13 cellular contexts compared by ENCODE assay signal in the genomic region with DNA sequence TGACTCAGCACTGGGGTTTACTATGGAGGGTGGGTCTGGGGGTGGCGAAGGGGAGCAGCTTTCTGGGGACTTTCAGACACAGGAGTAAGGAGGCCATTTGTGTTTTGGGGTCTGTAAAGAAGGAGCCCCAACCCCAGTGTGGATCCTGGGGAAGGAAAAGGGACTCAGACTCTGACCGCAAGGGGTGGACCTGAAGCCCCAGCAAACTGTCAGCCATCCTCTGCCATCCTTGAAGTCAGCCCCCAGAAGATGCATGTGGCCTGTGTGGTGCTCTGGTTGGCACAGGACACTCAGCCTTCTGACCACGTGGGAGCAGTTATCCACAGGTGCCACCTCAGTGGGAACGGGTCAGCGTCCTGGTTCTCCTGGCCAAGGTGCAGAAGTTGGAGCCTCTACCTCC. TPM values are rescaled to one million over a fixed set of nuclear protein-coding genes. Genes with fewer than 3 reads are reported as not detected.
DNase-seq lines count a peak whose midpoint lies in the region; ATAC-seq and TF ChIP-seq lines count a peak whose summit lies in the region.
"Had no signal": no experiment of that assay in that cellular context is flagged by ENCODE, and none has a peak within 500 bp of the region (broad histone marks: within the 10 kb centered on the region; RNA-seq: fewer than 3 reads in every experiment).

No MANE protein-coding gene starts in this region.

- H3K4me1 Mint-ChIP-seq in GM23338 = peaks cover 42% of the 10 kb centered on the region
- H3K4me1 Mint-ChIP-seq in activated naive CD4-positive, alpha-beta T cell treated with anti-CD3 and anti-CD28 coated beads, Interleukin-2, amount 50 U/mL, for 24 hours = peaks cover 53% of the 10 kb centered on the region
- H3K4me1 Mint-ChIP-seq in naive thymus-derived CD8-positive, alpha-beta T cell = peaks cover 22 to 63% (median 61%) of the 10 kb centered on the region in 4 donors

- no peak overlapping the region for H3K4me3 Mint-ChIP-seq in GM23338
- no peak overlapping the region for H3K4me3 Mint-ChIP-seq in activated naive CD4-positive, alpha-beta T cell treated with anti-CD3 and anti-CD28 coated beads, Interleukin-2, amount 50 U/mL, for 24 hours
- H3K4me3 Mint-ChIP-seq in naive thymus-derived CD8-positive, alpha-beta T cell = peak overlapping the region in 7 of 10 donors; percentile 22 to 47 (median 36)
- H3K4me3 Mint-ChIP-seq: WTC11 had no signal

- no peaks in the 10 kb centered on the region for H3K36me3 ChIP-seq in BLaER1 treated with 17β-estradiol and CSF1 and Interleukin-3, amounts not matched to agents 10 nM and 100 nM
- no peaks in the 10 kb centered on the region for H3K36me3 ChIP-seq in GM23338 (ENCODE audit: insufficient read depth)
- H3K36me3 ChIP-seq: adrenal gland had no signal

- no peaks in the 10 kb centered on the region for H3K9me2 ChIP-seq in GM23338 (ENCODE audit: insufficient read depth)

- no peaks in the 10 kb centered on the region for H3K79me2 ChIP-seq in GM23338 (replicated peaks; ENCODE audit: insufficient read depth)

- no peak for ATAC-seq in GM23338
- no peak for ATAC-seq in naive thymus-derived CD8-positive, alpha-beta T cell
- no peak for ATAC-seq in GM18909 (IDR thresholded peaks at IDR 0.05; ENCODE audit: poor library complexity, unreplicated experiment)
- no peak for ATAC-seq in HG02870 (IDR thresholded peaks at IDR 0.05; ENCODE audit: unreplicated experiment)

- H3F3A ChIP-seq in GM23338 (replicated peaks; ENCODE audit: low read depth) = 0 out of 2 replicates have a peak, but pooled peaks cover 3% of the 10 kb centered on the region

- no peaks in the 10 kb centered on the region for H3K9me3 ChIP-seq in BLaER1 treated with 17β-estradiol and CSF1 and Interleukin-3, amounts not matched to agents 10 nM and 100 nM (replicated peaks in 1 of 11)
- H3K9me3 ChIP-seq: adrenal gland had no signal

- POLR2A ChIA-PET in naive thymus-derived CD8-positive, alpha-beta T cell (lab: Charles Lee) = interaction anchor here (1.0 to 4.2 kb wide), 8 partner anchors 12 to 1718 kb away, joined by 3 to 41 read pairs (median 4); a partner anchor contains a TSS

- H3K27me3 ChIP-seq in BLaER1 treated with 17β-estradiol and CSF1 and Interleukin-3, amounts not matched to agents 10 nM and 100 nM = no peaks in the 10 kb centered on the region
- no peaks in the 10 kb centered on the region for H3K27me3 ChIP-seq in GM23338 (ENCODE audit: insufficient read depth)
- H3K27me3 ChIP-seq: adrenal gland had no signal

- no peaks in the 10 kb centered on the region for H3K9me3 Mint-ChIP-seq in GM23338
- no peaks in the 10 kb centered on the region for H3K9me3 Mint-ChIP-seq in activated naive CD4-positive, alpha-beta T cell treated with anti-CD3 and anti-CD28 coated beads, Interleukin-2, amount 50 U/mL, for 24 hours
- H3K9me3 Mint-ChIP-seq in naive thymus-derived CD8-positive, alpha-beta T cell = no peaks in the 10 kb centered on the region
- H3K9me3 Mint-ChIP-seq: WTC11 had no signal

- H2AFZ ChIP-seq in GM23338 = peak overlapping the region; percentile 75; the same call in 1 of the 2 replicates

- peak overlapping the region in 10 of 11 experiments; percentile 72 to 96 (median 94); a peak in 19 of 22 replicates for H3K27ac ChIP-seq in BLaER1 treated with 17β-estradiol and CSF1 and Interleukin-3, amounts not matched to agents 10 nM and 100 nM
- H3K27ac ChIP-seq in GM23338 (ENCODE audit: low read depth) = no peak overlapping the region
- H3K27ac ChIP-seq: adrenal gland had no signal

- H3K27ac Mint-ChIP-seq in GM23338 = no peak overlapping the region
- H3K27ac Mint-ChIP-seq in activated naive CD4-positive, alpha-beta T cell treated with anti-CD3 and anti-CD28 coated beads, Interleukin-2, amount 50 U/mL, for 24 hours = peak overlapping the region; percentile 70
- peak overlapping the region in 9 of 10 donors; percentile 29 to 91 (median 84) for H3K27ac Mint-ChIP-seq in naive thymus-derived CD8-positive, alpha-beta T cell
- H3K27ac Mint-ChIP-seq: WTC11 had no signal

- no peak for TF ChIP-seq CTCF in GM23338 (conservative IDR thresholded peaks at IDR 0.05; ENCODE audit: low read depth in 2 of 2)

- peak overlapping the region; percentile 70 to 96 (median 85) for H3K4me2 ChIP-seq in BLaER1 treated with 17β-estradiol and CSF1 and Interleukin-3, amounts not matched to agents 10 nM and 100 nM
- H3K4me2 ChIP-seq in GM23338 = no peak overlapping the region

- peak overlapping the region in 5 of 10 experiments; percentile 38 to 56 (median 49); a peak in 9 of 20 replicates for H3K4me3 ChIP-seq in BLaER1 treated with 17β-estradiol and CSF1 and Interleukin-3, amounts not matched to agents 10 nM and 100 nM
- no peak overlapping the region for H3K4me3 ChIP-seq in GM23338
- H3K4me3 ChIP-seq: adrenal gland had no signal

- peaks cover 66 to 90% (median 85%) of the 10 kb centered on the region in 10 experiments for H3K4me1 ChIP-seq in BLaER1 treated with 17β-estradiol and CSF1 and Interleukin-3, amounts not matched to agents 10 nM and 100 nM
- H3K4me1 ChIP-seq in GM23338 (ENCODE audit: insufficient read depth) = peaks cover 24% of the 10 kb centered on the region; the same call in 1 of the 2 replicates

- H3K27me3 Mint-ChIP-seq in GM23338 (ENCODE audit: insufficient read depth, low read depth, poor library complexity) = peaks cover 15% of the 10 kb centered on the region
- no peaks in the 10 kb centered on the region for H3K27me3 Mint-ChIP-seq in activated naive CD4-positive, alpha-beta T cell treated with anti-CD3 and anti-CD28 coated beads, Interleukin-2, amount 50 U/mL, for 24 hours
- H3K27me3 Mint-ChIP-seq in naive thymus-derived CD8-positive, alpha-beta T cell = no peaks in the 10 kb centered on the region

- H3K36me3 Mint-ChIP-seq in GM23338 (ENCODE audit: low read depth) = no peaks in the 10 kb centered on the region
- no peaks in the 10 kb centered on the region for H3K36me3 Mint-ChIP-seq in activated naive CD4-positive, alpha-beta T cell treated with anti-CD3 and anti-CD28 coated beads, Interleukin-2, amount 50 U/mL, for 24 hours
- H3K36me3 Mint-ChIP-seq in naive thymus-derived CD8-positive, alpha-beta T cell = no peaks in the 10 kb centered on the region
- H3K36me3 Mint-ChIP-seq: WTC11 had no signal

- peak overlapping the region in 10 of 11 experiments; percentile 5 to 85 (median 81); a peak in 18 of 22 replicates for H3K9ac ChIP-seq in BLaER1 treated with 17β-estradiol and CSF1 and Interleukin-3, amounts not matched to agents 10 nM and 100 nM

- no peak for DNase-seq in GM23338 (ENCODE audit: low spot score)
- no peak for DNase-seq in naive thymus-derived CD8-positive, alpha-beta T cell
- DNase-seq in stimulated activated CD4-positive, alpha-beta T cell treated with anti-CD3 and anti-CD28 coated beads, Interleukin-12 subunit alpha, Interleukin-12 subunit beta, amount 100 ng/mL, for 4 hours = no peak
- DNase-seq in SKM-1 treated with dmso at 0.1 percent for 144 hours (lab: John Stamatoyannopoulos, UW; ENCODE audit: unreplicated experiment) = no peak
- DNase-seq: NCI-H748 treated with DMSO at 0.1 percent for 48 hours; stimulated activated CD4-positive, alpha-beta T cell treated with anti-CD3 and anti-CD28 coated beads, Interleukin-4, amount 100 ng/mL, for 4 hours had no signal

- H4K20me1 ChIP-seq in BLaER1 treated with 17β-estradiol and CSF1 and Interleukin-3, amounts not matched to agents 10 nM and 100 nM = no peaks in the 10 kb centered on the region
- H4K20me1 ChIP-seq in GM23338 (replicated peaks; ENCODE audit: insufficient read depth) = no peaks in the 10 kb centered on the region

TF ChIP-seq in GM23338, 12 proteins besides CTCF, POLR2A, EP300 and RAD21 (continues in another document):
- TF ChIP-seq POLR2AphosphoS5 (IDR thresholded peaks at IDR 0.05; ENCODE audit: low read depth) (no peak), NANOG (IDR thresholded peaks at IDR 0.05; ENCODE audit: borderline replicate concordance) (no peak), ZNF114 (CRISPR knock-in tag; IDR thresholded peaks at IDR 0.05) (no peak)
- TF ChIP-seq, protein P1, sequence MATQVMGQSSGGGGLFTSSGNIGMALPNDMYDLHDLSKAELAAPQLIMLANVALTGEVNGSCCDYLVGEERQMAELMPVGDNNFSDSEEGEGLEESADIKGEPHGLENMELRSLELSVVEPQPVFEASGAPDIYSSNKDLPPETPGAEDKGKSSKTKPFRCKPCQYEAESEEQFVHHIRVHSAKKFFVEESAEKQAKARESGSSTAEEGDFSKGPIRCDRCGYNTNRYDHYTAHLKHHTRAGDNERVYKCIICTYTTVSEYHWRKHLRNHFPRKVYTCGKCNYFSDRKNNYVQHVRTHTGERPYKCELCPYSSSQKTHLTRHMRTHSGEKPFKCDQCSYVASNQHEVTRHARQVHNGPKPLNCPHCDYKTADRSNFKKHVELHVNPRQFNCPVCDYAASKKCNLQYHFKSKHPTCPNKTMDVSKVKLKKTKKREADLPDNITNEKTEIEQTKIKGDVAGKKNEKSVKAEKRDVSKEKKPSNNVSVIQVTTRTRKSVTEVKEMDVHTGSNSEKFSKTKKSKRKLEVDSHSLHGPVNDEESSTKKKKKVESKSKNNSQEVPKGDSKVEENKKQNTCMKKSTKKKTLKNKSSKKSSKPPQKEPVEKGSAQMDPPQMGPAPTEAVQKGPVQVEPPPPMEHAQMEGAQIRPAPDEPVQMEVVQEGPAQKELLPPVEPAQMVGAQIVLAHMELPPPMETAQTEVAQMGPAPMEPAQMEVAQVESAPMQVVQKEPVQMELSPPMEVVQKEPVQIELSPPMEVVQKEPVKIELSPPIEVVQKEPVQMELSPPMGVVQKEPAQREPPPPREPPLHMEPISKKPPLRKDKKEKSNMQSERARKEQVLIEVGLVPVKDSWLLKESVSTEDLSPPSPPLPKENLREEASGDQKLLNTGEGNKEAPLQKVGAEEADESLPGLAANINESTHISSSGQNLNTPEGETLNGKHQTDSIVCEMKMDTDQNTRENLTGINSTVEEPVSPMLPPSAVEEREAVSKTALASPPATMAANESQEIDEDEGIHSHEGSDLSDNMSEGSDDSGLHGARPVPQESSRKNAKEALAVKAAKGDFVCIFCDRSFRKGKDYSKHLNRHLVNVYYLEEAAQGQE (IDR thresholded peaks at IDR 0.05; ENCODE audit: unreplicated experiment) = no peak

RNA-seq across cellular contexts. Expression of a gene that starts 26.0 kb away (rescaled TPM):
- total RNA-seq in GM23338 (2014; rRNA removed; shearing (Covaris generic)) = not detected in 2 replicates
- polyA plus RNA-seq in GM23338 (2016; fragmentation: Nextera tagmentation; extraction: Ambion mirVana) = not detected in 2 replicates
- not detected for total RNA-seq in naive thymus-derived CD8-positive, alpha-beta T cell
- polyA plus RNA-seq in naive thymus-derived CD8-positive, alpha-beta T cell = not detected
- total RNA-seq: dermis blood vessel endothelial cell had no signal

RNA-seq across cellular contexts. Expression of a gene that starts 48.9 kb away (rescaled TPM):
- total RNA-seq in GM23338 (2014; rRNA removed; shearing (Covaris generic)) = 3.1 and 7.4 TPM in 2 replicates
- polyA plus RNA-seq in GM23338 (2016; fragmentation: Nextera tagmentation; extraction: Ambion mirVana) = 3.9 and 4.1 TPM in 2 replicates
- 10 to 100 TPM; 10.7 to 13.2 TPM for total RNA-seq in naive thymus-derived CD8-positive, alpha-beta T cell
- polyA plus RNA-seq in naive thymus-derived CD8-positive, alpha-beta T cell = 10 to 100 TPM; 60.0 to 96.3 (median 62.1) TPM

Comparison
In these comparisons a context has a peak if more than half of its experiments do, and no peak if none do; other contexts are left out.
1. H3K4me3 Mint-ChIP-seq: peak in naive thymus-derived CD8-positive, alpha-beta T cell (7 of 10); none in GM23338 (single experiment) and activated naive CD4-positive, alpha-beta T cell treated with anti-CD3 and anti-CD28 coated beads, Interleukin-2, amount 50 U/mL, for 24 hours (single experiment).